ENCODE assay signal across 9 cellular contexts in genomic region chr15:41917767-41918430, GRCh38. TPM values are rescaled to one million over a fixed set of nuclear protein-coding genes. Genes with fewer than 3 reads are reported as not detected.
DNase-seq lines count a peak whose midpoint lies in the region; ATAC-seq, FAIRE-seq and TF ChIP-seq lines count a peak whose summit lies in the region.
"Had no signal": no experiment of that assay in that cellular context is flagged by ENCODE, and none has a peak within 500 bp of the region (broad histone marks: within the 10 kb centered on the region; RNA-seq: fewer than 3 reads in every experiment).

No MANE protein-coding gene starts in this region.

- ATAC-seq in left colon, result peak; percentile 77
- no peak for ATAC-seq in HG02759 (IDR thresholded peaks at IDR 0.05; ENCODE audit: unreplicated experiment)

- intact Hi-C loops in left colon (cut with DNase I, micrococcal nuclease), result no loop called here

- DNase-seq in AG08396 (ENCODE audit: low spot score) (peak; percentile 55), LoVo (ENCODE audit: low spot score) (peak; percentile 36), bronchial epithelial cell (ENCODE audit: low read depth) (peak; percentile 78), left colon (no peak), NCI-H1092 (lab: John Stamatoyannopoulos, UW) (no peak)
- no peak for DNase-seq in activated CD8-positive, alpha-beta memory T cell treated with anti-CD3 and anti-CD28 coated beads for 24 hours
- DNase-seq in activated CD4-positive, alpha-beta T cell treated with anti-CD3 and anti-CD28 coated beads for 4 hours, result no peak
- DNase-seq: NCI-H1048 had no signal

- H3K4me3 ChIP-seq in bronchial epithelial cell (ENCODE audit: low read depth, low read length), result no peak overlapping the region

- FAIRE-seq in bronchial epithelial cell (lab: Jason Lieb, UNC), result peak; percentile 81

- no peak for TF ChIP-seq CTCF in bronchial epithelial cell (IDR thresholded peaks at IDR 0.05; ENCODE audit: insufficient read depth, low read length, severe bottlenecking)

- H3K27me3 ChIP-seq in bronchial epithelial cell (ENCODE audit: control insufficient read depth, insufficient read depth, low read length), result no peaks in the 10 kb centered on the region

- H3K36me3 ChIP-seq in bronchial epithelial cell (ENCODE audit: control insufficient read depth, insufficient read depth, low read length), result peaks cover 18% of the 10 kb centered on the region

RNA-seq across cellular contexts. Expression of gene SPTBN5, which starts 24.0 kb away (rescaled TPM):
- total RNA-seq in bronchial epithelial cell (0.51 and 0.53 TPM in 2 replicates), left colon (1 to 10 TPM in 1 of 2 donors, under 1 TPM in 1; 0.64 to 1.4 TPM)

RNA-seq across cellular contexts. Expression of gene EHD4, which starts 54.5 kb away (rescaled TPM):
- total RNA-seq in bronchial epithelial cell, result 21.1 and 28.3 TPM in 2 replicates
- 10 to 100 TPM; 42.7 to 44.3 TPM for total RNA-seq in left colon

Comparison
In these comparisons a context has a peak if more than half of its experiments do, and no peak if none do; other contexts are left out.
1. DNase-seq: peak in AG08396 (single experiment), LoVo (single experiment) and bronchial epithelial cell (single experiment); none in left colon (0 of 2), NCI-H1092 (single experiment), activated CD8-positive, alpha-beta memory T cell treated with anti-CD3 and anti-CD28 coated beads for 24 hours (single experiment) and activated CD4-positive, alpha-beta T cell treated with anti-CD3 and anti-CD28 coated beads for 4 hours (0 of 2).